In the genomic region with DNA sequence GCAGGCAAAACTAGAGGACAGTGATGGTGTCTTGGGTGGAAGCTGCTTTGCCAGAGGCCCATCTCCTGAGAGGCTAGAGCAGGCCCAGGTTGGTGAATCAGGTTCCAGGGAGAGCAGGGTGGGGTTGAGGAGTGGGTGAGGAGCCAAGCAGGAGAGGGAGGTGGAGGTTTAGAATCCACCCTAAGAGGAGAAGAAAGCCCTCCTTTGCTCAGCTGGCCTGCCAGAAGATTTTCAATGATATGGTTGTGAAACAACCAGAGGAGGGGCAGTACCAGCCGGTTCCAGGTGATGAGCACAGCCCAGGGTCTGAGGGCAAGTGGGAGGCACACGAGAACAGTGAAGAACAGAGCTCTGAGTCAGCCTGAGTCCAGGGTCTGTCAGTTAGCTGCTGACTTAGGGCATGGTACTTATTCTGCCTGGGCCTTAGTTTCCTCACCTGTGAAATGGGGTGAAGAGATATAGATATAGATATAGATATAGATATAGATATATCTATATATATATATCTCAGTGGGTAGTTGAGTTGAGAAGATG, we compare ENCODE assay signal across 16 cellular contexts. TPM values are rescaled to one million over a fixed set of nuclear protein-coding genes. Genes with fewer than 3 reads are reported as not detected.
DNase-seq lines count a peak whose midpoint lies in the region; ATAC-seq and TF ChIP-seq lines count a peak whose summit lies in the region.
"Had no signal": no experiment of that assay in that cellular context is flagged by ENCODE, and none has a peak within 500 bp of the region (broad histone marks: within the 10 kb centered on the region; RNA-seq: fewer than 3 reads in every experiment).

No MANE protein-coding gene starts in this region.

- H3K4me3 ChIP-seq in left ventricle myocardium inferior (no peak overlapping the region), heart left ventricle (no peak overlapping the region), urinary bladder (ENCODE audit: low read depth, low read length) (no peak overlapping the region)
- H3K4me3 ChIP-seq: ascending aorta, testis had no signal

- peak overlapping the region; percentile 36 for H3K27ac Mint-ChIP-seq in dendritic cell treated with granulocyte-macrophage colony-stimulating factor and Interleukin-4, amounts not matched to agents 40 ng/mL and 50 ng/mL, for 4 days
- peak overlapping the region in 2 of 3 experiments; percentile 62 to 68 for H3K27ac Mint-ChIP-seq in nephron
- H3K27ac Mint-ChIP-seq: immature natural killer cell, T-helper 17 cell had no signal

- ATAC-seq in heart left ventricle (no peak), GM18519 (IDR thresholded peaks at IDR 0.05; ENCODE audit: low FRiP score, unreplicated experiment) (no peak), GM21737 (IDR thresholded peaks at IDR 0.05; ENCODE audit: unreplicated experiment) (no peak)
- ATAC-seq: T-helper 17 cell had no signal

- H3K27me3 ChIP-seq in left ventricle myocardium inferior (ENCODE audit: low read depth) (no peaks in the 10 kb centered on the region), heart left ventricle (no peaks in the 10 kb centered on the region)
- H3K27me3 ChIP-seq: ascending aorta, testis had no signal

- no peaks in the 10 kb centered on the region for H3K36me3 ChIP-seq in left ventricle myocardium inferior
- H3K36me3 ChIP-seq in heart left ventricle: peaks cover 0 to 5% (median 0%) of the 10 kb centered on the region in 9 donors
- no peaks in the 10 kb centered on the region for H3K36me3 ChIP-seq in urinary bladder (ENCODE audit: insufficient read depth)
- H3K36me3 ChIP-seq: ascending aorta had no signal

- intact Hi-C loops in left ventricle myocardium inferior (cut with micrococcal nuclease): no loop called here
- intact Hi-C loops in heart left ventricle (cut with DNase I): no loop called here
- intact Hi-C loops in dendritic cell treated with granulocyte-macrophage colony-stimulating factor and Interleukin-4, amounts not matched to agents 40 ng/mL and 50 ng/mL, for 4 days (cut with micrococcal nuclease): loop anchor here (10.0 kb wide), 1 partner anchor 227 kb away; no protein-coding TSS in a partner anchor

- H3K4me3 Mint-ChIP-seq in dendritic cell treated with granulocyte-macrophage colony-stimulating factor and Interleukin-4, amounts not matched to agents 40 ng/mL and 50 ng/mL, for 4 days: no peak overlapping the region
- H3K4me3 Mint-ChIP-seq in nephron: no peak overlapping the region
- H3K4me3 Mint-ChIP-seq: immature natural killer cell had no signal

- TF ChIP-seq CTCF in left ventricle myocardium inferior (IDR thresholded peaks at IDR 0.05; ENCODE audit: borderline replicate concordance): no peak
- TF ChIP-seq CTCF in heart left ventricle (IDR thresholded peaks at IDR 0.05): no peak
- no peak for TF ChIP-seq CTCF in nephron (IDR thresholded peaks at IDR 0.05; ENCODE audit: unreplicated experiment in 3 of 3)

- peaks cover 89% of the 10 kb centered on the region for H3K4me1 ChIP-seq in left ventricle myocardium inferior
- H3K4me1 ChIP-seq in heart left ventricle: peaks cover 0 to 79% (median 41%) of the 10 kb centered on the region in 12 donors
- no peaks in the 10 kb centered on the region for H3K4me1 ChIP-seq in urinary bladder (ENCODE audit: insufficient read depth)
- H3K4me1 ChIP-seq: ascending aorta, testis had no signal

- H3K27ac ChIP-seq in left ventricle myocardium inferior (replicated peaks) (peak overlapping the region; percentile 50), heart left ventricle (peak overlapping the region in 4 of 12 donors; percentile 23 to 63 (median 38)), urinary bladder (ENCODE audit: low read depth) (peak overlapping the region; percentile 69)
- H3K27ac ChIP-seq: ascending aorta, testis had no signal

- DNase-seq in left ventricle myocardium inferior (no peak), heart left ventricle (no peak)
- no peak for DNase-seq in stimulated activated CD4-positive, alpha-beta T cell treated with anti-CD3 and anti-CD28 coated beads, Interleukin-1b, Interleukin-23, amount 100 ng/mL, for 48 hours
- DNase-seq: activated CD4-positive, alpha-beta T cell treated with anti-CD3 and anti-CD28 coated beads for 4 hours; activated T-cell treated with anti-CD3 and anti-CD28 coated beads, Interleukin-2, amount 50 U/mL, for 48 hours; DMS 273 treated with DMSO at 0.1 percent for 48 hours; immature natural killer cell; NCI-H1417 treated with DMSO at 0.1 percent for 48 hours; T-helper 17 cell; testis had no signal

- H3K27me3 Mint-ChIP-seq in dendritic cell treated with granulocyte-macrophage colony-stimulating factor and Interleukin-4, amounts not matched to agents 40 ng/mL and 50 ng/mL, for 4 days: no peaks in the 10 kb centered on the region
- no peaks in the 10 kb centered on the region for H3K27me3 Mint-ChIP-seq in nephron (ENCODE audit: low read depth)
- H3K27me3 Mint-ChIP-seq: T-helper 17 cell had no signal

- H3K9me3 Mint-ChIP-seq in dendritic cell treated with granulocyte-macrophage colony-stimulating factor and Interleukin-4, amounts not matched to agents 40 ng/mL and 50 ng/mL, for 4 days: no peaks in the 10 kb centered on the region
- H3K9me3 Mint-ChIP-seq in nephron: no peaks in the 10 kb centered on the region
- H3K9me3 Mint-ChIP-seq: immature natural killer cell had no signal

- 76 to 83% (median 82%) methylated on average over 2 of the region's 2 CpGs for WGBS in heart left ventricle, 4 donors
- 86% methylated on average over 2 of the region's 2 CpGs for WGBS in urinary bladder

- peaks cover 81% of the 10 kb centered on the region for H3K4me1 Mint-ChIP-seq in dendritic cell treated with granulocyte-macrophage colony-stimulating factor and Interleukin-4, amounts not matched to agents 40 ng/mL and 50 ng/mL, for 4 days (ENCODE audit: low read depth)
- H3K4me1 Mint-ChIP-seq in nephron: peaks cover 19% of the 10 kb centered on the region
- H3K4me1 Mint-ChIP-seq: immature natural killer cell had no signal

- H3K36me3 Mint-ChIP-seq in dendritic cell treated with granulocyte-macrophage colony-stimulating factor and Interleukin-4, amounts not matched to agents 40 ng/mL and 50 ng/mL, for 4 days (ENCODE audit: low read depth): peaks cover 39% of the 10 kb centered on the region
- H3K36me3 Mint-ChIP-seq in nephron (ENCODE audit: low read depth): no peaks in the 10 kb centered on the region
- H3K36me3 Mint-ChIP-seq: immature natural killer cell had no signal

- no peaks in the 10 kb centered on the region for H3K9me3 ChIP-seq in left ventricle myocardium inferior (replicated peaks)
- no peaks in the 10 kb centered on the region for H3K9me3 ChIP-seq in heart left ventricle
- H3K9me3 ChIP-seq: ascending aorta, testis had no signal

- no peak for TF ChIP-seq POLR2A in heart left ventricle (IDR thresholded peaks at IDR 0.05)

RNA-seq across cellular contexts. Expression of a gene that starts 17.8 kb away (rescaled TPM):
- total RNA-seq in left ventricle myocardium inferior (28.4 TPM), heart left ventricle (10 to 100 TPM; 17.8 to 34.3 (median 24.4) TPM), urinary bladder (3.9 TPM)
- polyA plus RNA-seq in heart left ventricle (10 to 100 TPM in 1 of 2 donors, 1 to 10 TPM in 1; 5.0 to 12.8 TPM), urinary bladder (7.6 TPM)
